ENCODE assay signal across 31 cellular contexts in the genomic region with DNA sequence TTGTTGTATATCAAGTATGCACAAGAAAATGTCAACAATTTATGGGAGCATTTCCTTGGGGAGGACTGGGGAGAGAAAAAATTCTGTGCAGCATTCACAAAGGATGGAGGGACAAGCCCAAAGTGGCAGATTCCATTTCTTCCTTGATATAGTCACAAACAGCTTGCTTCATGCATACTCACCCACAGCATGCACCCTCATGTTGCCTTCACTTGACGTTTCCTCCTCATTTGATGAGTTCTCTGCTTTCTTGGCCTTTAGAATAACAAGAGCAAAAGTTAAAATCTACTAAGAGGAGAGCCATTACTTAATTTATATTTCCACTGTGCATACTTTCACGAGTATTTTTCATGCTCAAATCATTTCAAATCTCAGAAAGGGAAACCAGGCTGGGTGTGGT. TPM values are rescaled to one million over a fixed set of nuclear protein-coding genes. Genes with fewer than 3 reads are reported as not detected.
"Had no signal": no experiment of that assay in that cellular context is flagged by ENCODE, and none has a peak within 500 bp of the region (broad histone marks: within the 10 kb centered on the region; RNA-seq: fewer than 3 reads in every experiment).

No MANE protein-coding gene starts in this region.

- DNase-seq: activated B cell treated with CpG ODN at 0.5 μM for 24 hours; activated CD4-positive, alpha-beta T cell treated with anti-CD3 and anti-CD28 coated beads for 1 hour; activated CD4-positive, alpha-beta T cell treated with anti-CD3 and anti-CD28 coated beads, Interleukin-2, amount 10 ng/mL, durations not matched to agents 24 days and 14 days; activated CD4-positive, alpha-beta T cell treated with anti-CD3 and anti-CD28 coated beads, Interleukin-2, amount 50 U/mL, for 48 hours; activated CD8-positive, alpha-beta memory T cell treated with anti-CD3 and anti-CD28 coated beads for 24 hours; activated gamma-delta T cell; activated naive CD4-positive, alpha-beta T cell treated with anti-CD3 and anti-CD28 coated beads for 36 hours; activated T-cell treated with anti-CD3 and anti-CD28 coated beads for 4 hours; activated T-cell treated with anti-CD3 and anti-CD28 coated beads, Interleukin-2, amount 50 U/mL, for 48 hours; amygdala; brain microvascular endothelial cell; cerebellar nuclear complex; NCI-H1092; NCI-H1417; NCI-H1930; NCI-H2107; NCI-H2171 treated with DMSO at 0.1 percent for 48 hours; NCI-H345; NCI-H510A; NCI-H526 treated with DMSO at 0.1 percent for 48 hours; NCI-H82; NK-92 treated with Interleukin-12 subunit alpha and Interleukin-12 subunit beta, amount 100 ng/mL, for 24 hours; Peyer's patch; SHP77 treated with DMSO at 0.1 percent for 48 hours had no signal

- H3K27ac Mint-ChIP-seq: activated B cell treated with CpG ODN at 0.5 μM for 24 hours; activated CD4-positive, alpha-beta T cell treated with anti-CD3 and anti-CD28 coated beads, Interleukin-2, amount 10 ng/mL, durations not matched to agents 24 days and 14 days; activated naive CD4-positive, alpha-beta T cell treated with anti-CD3 and anti-CD28 coated beads for 36 hours; activated naive CD8-positive, alpha-beta T cell; activated T-helper 17 cell treated with anti-CD3 and anti-CD28 coated beads, Interleukin-2, amount 50 U/mL, for 72 hours; T-helper 1 cell treated with Interleukin-12 subunit alpha and Interleukin-12 subunit beta and Interleukin-4 antibody, amounts not matched to agents 30 μg/mL and 1 μg/mL, for 36 hours had no signal

- H3K4me1 ChIP-seq: Peyer's patch had no signal

- H3K27me3 ChIP-seq: brain microvascular endothelial cell, cardiac muscle cell, Peyer's patch had no signal

- H3K27ac ChIP-seq: brain microvascular endothelial cell, cardiac muscle cell, Peyer's patch, RWPE1 had no signal

- H3K4me3 ChIP-seq: cardiac muscle cell, Peyer's patch had no signal

- H3K9me3 Mint-ChIP-seq: activated B cell treated with CpG ODN at 0.5 μM for 24 hours; T-helper 1 cell treated with Interleukin-12 subunit alpha and Interleukin-12 subunit beta and Interleukin-4 antibody, amounts not matched to agents 30 μg/mL and 1 μg/mL, for 36 hours had no signal

- H3K9me3 ChIP-seq: Peyer's patch had no signal

- ATAC-seq: activated T-helper 17 cell treated with anti-CD3 and anti-CD28 coated beads, Interleukin-2, amount 50 U/mL, for 72 hours had no signal

- H3K4me1 Mint-ChIP-seq: activated T-helper 17 cell treated with anti-CD3 and anti-CD28 coated beads, Interleukin-2, amount 50 U/mL, for 72 hours had no signal

- H3K4me3 Mint-ChIP-seq: activated B cell treated with CpG ODN at 0.5 μM for 24 hours; activated CD4-positive, alpha-beta T cell treated with anti-CD3 and anti-CD28 coated beads, Interleukin-2, amount 10 ng/mL, durations not matched to agents 24 days and 14 days; activated naive CD4-positive, alpha-beta T cell treated with anti-CD3 and anti-CD28 coated beads for 36 hours; activated naive CD8-positive, alpha-beta T cell; activated T-helper 17 cell treated with anti-CD3 and anti-CD28 coated beads, Interleukin-2, amount 50 U/mL, for 72 hours; T-helper 1 cell treated with Interleukin-12 subunit alpha and Interleukin-12 subunit beta and Interleukin-4 antibody, amounts not matched to agents 30 μg/mL and 1 μg/mL, for 36 hours had no signal

- H3K27me3 Mint-ChIP-seq: activated B cell treated with CpG ODN at 0.5 μM for 24 hours; activated naive CD8-positive, alpha-beta T cell had no signal

- H3K36me3 ChIP-seq: brain microvascular endothelial cell, cardiac muscle cell had no signal

RNA-seq across cellular contexts. Expression of a gene that starts 37.7 kb away (rescaled TPM):
- total RNA-seq: activated B cell treated with CpG ODN at 0.5 μM for 24 hours; activated CD4-positive, alpha-beta T cell treated with anti-CD3 and anti-CD28 coated beads, Interleukin-2, amount 10 ng/mL, durations not matched to agents 24 days and 14 days; activated naive CD4-positive, alpha-beta T cell treated with anti-CD3 and anti-CD28 coated beads for 36 hours; cardiac muscle cell; LHCN-M2; SK-MEL-5 had no signal
- polyA plus RNA-seq: cardiac muscle cell had no signal
